ENCODE assay signal across 9 cellular contexts in the genomic region with DNA sequence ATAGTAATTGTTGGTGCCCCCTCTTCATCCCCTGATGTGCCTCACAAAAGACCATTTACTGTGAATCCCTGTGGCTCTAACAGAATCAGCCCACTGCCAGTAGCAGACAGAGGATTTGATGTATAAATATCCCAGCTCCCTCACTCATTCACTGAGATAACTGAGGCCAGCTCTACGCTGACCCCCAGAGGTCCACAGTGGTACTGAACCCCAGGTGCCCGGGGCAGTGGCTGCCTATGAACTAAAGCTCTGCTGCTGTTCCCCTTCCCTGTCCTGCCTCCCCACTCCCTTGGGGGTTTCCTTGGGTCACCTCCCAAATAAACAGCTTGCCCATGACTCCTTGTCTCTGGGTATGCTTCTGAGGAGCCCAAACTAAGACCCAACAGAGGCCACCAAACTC.
DNase-seq lines count a peak whose midpoint lies in the region; ATAC-seq and TF ChIP-seq lines count a peak whose summit lies in the region.
"Had no signal": no experiment of that assay in that cellular context is flagged by ENCODE, and none has a peak within 500 bp of the region (broad histone marks: within the 10 kb centered on the region; RNA-seq: fewer than 3 reads in every experiment).

No MANE protein-coding gene starts in this region.

- H3K27me3 Mint-ChIP-seq in activated B cell treated with CpG ODN at 0.5 μM for 24 hours: peaks cover 18% of the 10 kb centered on the region

- DNase-seq in AG08396 (ENCODE audit: low spot score) (peak; percentile 59), GM20000 (ENCODE audit: low spot score) (peak; percentile 65), activated B cell treated with CpG ODN at 0.5 μM for 24 hours (no peak), iPS-NIHi7 (ENCODE audit: extremely low spot score) (peak; percentile 82), NCI-H1048 (lab: John Stamatoyannopoulos, UW) (no peak)

- POLR2A ChIA-PET in activated B cell treated with CpG ODN at 0.5 μM for 24 hours (lab: Charles Lee): no interaction called here

- H3K27ac Mint-ChIP-seq in activated B cell treated with CpG ODN at 0.5 μM for 24 hours: no peak overlapping the region

- ATAC-seq in activated B cell treated with CpG ODN at 0.5 μM for 24 hours (ENCODE audit: low read depth) (peak; percentile 25), GM19351 (IDR thresholded peaks at IDR 0.05; ENCODE audit: unreplicated experiment) (no peak), GM19452 (IDR thresholded peaks at IDR 0.05; ENCODE audit: unreplicated experiment) (no peak), GM21423 (IDR thresholded peaks at IDR 0.05; ENCODE audit: unreplicated experiment) (no peak)

- H3K9me3 Mint-ChIP-seq in activated B cell treated with CpG ODN at 0.5 μM for 24 hours: no peaks in the 10 kb centered on the region

- intact Hi-C loops in activated B cell treated with CpG ODN at 0.5 μM for 24 hours (cut with micrococcal nuclease): loop anchor here (5.0 kb wide), 1 partner anchor 312 kb away; no protein-coding TSS in a partner anchor

- H3K36me3 Mint-ChIP-seq in activated B cell treated with CpG ODN at 0.5 μM for 24 hours (ENCODE audit: low read depth): no peaks in the 10 kb centered on the region

- H3K4me3 Mint-ChIP-seq in activated B cell treated with CpG ODN at 0.5 μM for 24 hours: no peak overlapping the region
- H3K4me3 Mint-ChIP-seq: central memory CD8-positive, alpha-beta T cell had no signal

- TF ChIP-seq CTCF in GM20000 (IDR thresholded peaks at IDR 0.05; ENCODE audit: extremely low read depth, missing control alignments): peak; percentile 38
- TF ChIP-seq CTCF in activated B cell treated with CpG ODN at 0.5 μM for 24 hours (IDR thresholded peaks at IDR 0.05): no peak

- CTCF ChIA-PET in activated B cell treated with CpG ODN at 0.5 μM for 24 hours (lab: Charles Lee): no interaction called here

- H3K4me1 Mint-ChIP-seq in activated B cell treated with CpG ODN at 0.5 μM for 24 hours: no peaks in the 10 kb centered on the region
- H3K4me1 Mint-ChIP-seq: central memory CD8-positive, alpha-beta T cell had no signal

Comparison
In these comparisons a context has a peak if more than half of its experiments do, and no peak if none do; other contexts are left out.
1. DNase-seq: peak in AG08396 (single experiment), GM20000 (single experiment) and iPS-NIHi7 (single experiment); none in activated B cell treated with CpG ODN at 0.5 μM for 24 hours (single experiment) and NCI-H1048 (single experiment).